In genomic region chr18:11389281-11389680, GRCh38 we compare ENCODE assay signal across 29 cellular contexts.
"Had no signal": no experiment of that assay in that cellular context is flagged by ENCODE, and none has a peak within 500 bp of the region (broad histone marks: within the 10 kb centered on the region; RNA-seq: fewer than 3 reads in every experiment).

No MANE protein-coding gene starts in this region.

- H3K4me3 Mint-ChIP-seq: naive thymus-derived CD4-positive, alpha-beta T cell; natural killer cell; nephron; neural crest cell; stimulated activated naive B cell treated with anti-CD40 and anti-IgM and Interleukin-4, amounts not matched to agents 10 μg/mL and 1 μg/mL and 100 μg/mL, for 72 hours; stimulated activated naive CD8-positive, alpha-beta T cell treated with anti-CD3 and anti-CD28 coated beads, Interleukin-15, Interleukin-2, amounts not matched to agents 100 ng/mL and 50 ng/mL, for 24 hours had no signal

- H2AFZ ChIP-seq: parathyroid adenoma had no signal

- H3K9ac ChIP-seq: parathyroid adenoma had no signal

- H3K27ac ChIP-seq: neutrophil, ovary, parathyroid adenoma, psoas muscle, right lobe of liver, sigmoid colon, stomach, thoracic aorta, thyroid gland, tibial nerve, upper lobe of left lung, vagina had no signal

- H3K9me3 ChIP-seq: neutrophil, ovary, psoas muscle, right lobe of liver, sigmoid colon, stomach, thoracic aorta, thyroid gland, tibial nerve, upper lobe of left lung, vagina had no signal

- DNase-seq: naive thymus-derived CD4-positive, alpha-beta T cell; natural killer cell; occipital lobe; ovary; posterior cingulate gyrus; psoas muscle; right cardiac atrium; right lobe of liver; sigmoid colon; small intestine; stimulated activated CD4-positive, alpha-beta T cell treated with anti-CD3 and anti-CD28 coated beads, Interleukin-15, amount 100 ng/mL, for 24 hours; stimulated activated CD4-positive, alpha-beta T cell treated with anti-CD3 and anti-CD28 coated beads, Interleukin-2, amount 100 ng/mL, for 24 hours; stimulated activated CD4-positive, alpha-beta T cell treated with anti-CD3 and anti-CD28 coated beads, Interleukin-2, amount 100 ng/mL, for 48 hours; stimulated activated CD4-positive, alpha-beta T cell treated with anti-CD3 and anti-CD28 coated beads, Interleukin-4, amount 100 ng/mL, for 24 hours; stimulated activated naive B cell treated with anti-CD40 and anti-IgM and Interleukin-4, amounts not matched to agents 10 μg/mL and 1 μg/mL and 100 μg/mL, for 72 hours; stimulated activated naive CD4-positive, alpha-beta T cell treated with Interleukin-2 at 50 U/mL for 16 hours; stomach; thyroid gland; trophoblast cell; upper lobe of left lung had no signal

- H3K4me3 ChIP-seq: ovary, psoas muscle, right lobe of liver, sigmoid colon, stomach, thoracic aorta, thyroid gland, tibial nerve, upper lobe of left lung, vagina had no signal

- H3K79me2 ChIP-seq: parathyroid adenoma had no signal

- H3K36me3 Mint-ChIP-seq: naive thymus-derived CD4-positive, alpha-beta T cell; natural killer cell; stimulated activated naive B cell treated with anti-CD40 and anti-IgM and Interleukin-4, amounts not matched to agents 10 μg/mL and 1 μg/mL and 100 μg/mL, for 72 hours had no signal

- H3K9me3 Mint-ChIP-seq: naive thymus-derived CD4-positive, alpha-beta T cell; nephron; neural crest cell; stimulated activated naive CD8-positive, alpha-beta T cell treated with anti-CD3 and anti-CD28 coated beads, Interleukin-15, Interleukin-2, amounts not matched to agents 100 ng/mL and 50 ng/mL, for 24 hours had no signal

- H3K4me1 Mint-ChIP-seq: naive thymus-derived CD4-positive, alpha-beta T cell; natural killer cell; stimulated activated naive B cell treated with anti-CD40 and anti-IgM and Interleukin-4, amounts not matched to agents 10 μg/mL and 1 μg/mL and 100 μg/mL, for 72 hours had no signal

- H3K27ac Mint-ChIP-seq: naive thymus-derived CD4-positive, alpha-beta T cell; natural killer cell; nephron; progenitor cell of endocrine pancreas; stimulated activated naive B cell treated with anti-CD40 and anti-IgM and Interleukin-4, amounts not matched to agents 10 μg/mL and 1 μg/mL and 100 μg/mL, for 72 hours; stimulated activated naive CD8-positive, alpha-beta T cell treated with anti-CD3 and anti-CD28 coated beads, Interleukin-15, Interleukin-2, amounts not matched to agents 100 ng/mL and 50 ng/mL, for 24 hours had no signal

- H3K36me3 ChIP-seq: neutrophil, ovary, right lobe of liver, sigmoid colon, stomach, thoracic aorta, thyroid gland, tibial nerve, upper lobe of left lung, vagina had no signal

- H3K4me1 ChIP-seq: parathyroid adenoma, psoas muscle, right lobe of liver, sigmoid colon, stomach, thyroid gland, upper lobe of left lung, vagina had no signal

- H3K27me3 ChIP-seq: neutrophil, ovary, right lobe of liver, sigmoid colon, stomach, thyroid gland, tibial nerve, upper lobe of left lung, vagina had no signal

- ATAC-seq: naive thymus-derived CD4-positive, alpha-beta T cell; natural killer cell; psoas muscle; right cardiac atrium; right lobe of liver; stimulated activated naive B cell treated with anti-CD40 and anti-IgM and Interleukin-4, amounts not matched to agents 10 μg/mL and 1 μg/mL and 100 μg/mL, for 72 hours had no signal
